In genomic region chr12:58502236-58502635, GRCh38 we compare ENCODE assay signal across 11 cellular contexts.
DNase-seq lines count a peak whose midpoint lies in the region; ATAC-seq lines count a peak whose summit lies in the region.
"Had no signal": no experiment of that assay in that cellular context is flagged by ENCODE, and none has a peak within 500 bp of the region (broad histone marks: within the 10 kb centered on the region; RNA-seq: fewer than 3 reads in every experiment).

No MANE protein-coding gene starts in this region.

- H3K4me1 Mint-ChIP-seq in activated CD4-positive, alpha-beta T cell treated with anti-CD3 and anti-CD28 coated beads, Interleukin-2, amount 10 ng/mL, durations not matched to agents 24 days and 14 days, result no peaks in the 10 kb centered on the region
- H3K4me1 Mint-ChIP-seq in activated T-helper 2 cell treated with anti-CD3 and anti-CD28 coated beads, Interferon-gamma antibody, Interleukin-2, Interleukin-4, amounts not matched to agents 10 μg/mL and 5 μg/mL and 100 μg/mL, durations not matched to agents 14 hours and 24 hours and 36 hours (ENCODE audit: low read depth), result no peaks in the 10 kb centered on the region
- H3K4me1 Mint-ChIP-seq: naive thymus-derived CD4-positive, alpha-beta T cell had no signal

- H3K36me3 Mint-ChIP-seq in activated CD4-positive, alpha-beta T cell treated with anti-CD3 and anti-CD28 coated beads, Interleukin-2, amount 10 ng/mL, durations not matched to agents 24 days and 14 days (ENCODE audit: low read depth), result no peaks in the 10 kb centered on the region
- no peaks in the 10 kb centered on the region for H3K36me3 Mint-ChIP-seq in activated T-helper 2 cell treated with anti-CD3 and anti-CD28 coated beads, Interferon-gamma antibody, Interleukin-2, Interleukin-4, amounts not matched to agents 10 μg/mL and 5 μg/mL and 100 μg/mL, durations not matched to agents 14 hours and 24 hours and 36 hours (ENCODE audit: low read depth)
- H3K36me3 Mint-ChIP-seq: naive thymus-derived CD4-positive, alpha-beta T cell had no signal

- DNase-seq in DMS53 (lab: John Stamatoyannopoulos, UW) (peak; percentile 83), NCI-H1930 (lab: John Stamatoyannopoulos, UW) (peak; percentile 83 to 91), SHP77 treated with DMSO at 0.1 percent for 48 hours (lab: John Stamatoyannopoulos, UW) (peak; percentile 68), medulla oblongata (ENCODE audit: extremely low spot score) (peak; percentile 47), left cardiac atrium (no peak)
- no peak for DNase-seq in activated naive CD4-positive, alpha-beta T cell treated with Interleukin-2 at 50 U/mL for 16 hours
- DNase-seq in activated CD4-positive, alpha-beta T cell treated with anti-CD3 and anti-CD28 coated beads, Interleukin-2, amount 10 ng/mL, durations not matched to agents 24 days and 14 days, result no peak
- no peak for DNase-seq in activated T-helper 2 cell treated with anti-CD3 and anti-CD28 coated beads, Interferon-gamma antibody, Interleukin-2, Interleukin-4, amounts not matched to agents 10 μg/mL and 5 μg/mL and 100 μg/mL, durations not matched to agents 14 hours and 24 hours and 36 hours (ENCODE audit: low spot score)
- DNase-seq: naive thymus-derived CD4-positive, alpha-beta T cell; stimulated activated CD4-positive, alpha-beta T cell treated with anti-CD3 and anti-CD28 coated beads, Interleukin-4, amount 100 ng/mL, for 4 hours; T-helper 2 cell had no signal

- no peak for ATAC-seq in left cardiac atrium
- ATAC-seq: naive thymus-derived CD4-positive, alpha-beta T cell had no signal

- no peak overlapping the region for H3K4me3 Mint-ChIP-seq in activated CD4-positive, alpha-beta T cell treated with anti-CD3 and anti-CD28 coated beads, Interleukin-2, amount 10 ng/mL, durations not matched to agents 24 days and 14 days
- H3K4me3 Mint-ChIP-seq in activated T-helper 2 cell treated with anti-CD3 and anti-CD28 coated beads, Interferon-gamma antibody, Interleukin-2, Interleukin-4, amounts not matched to agents 10 μg/mL and 5 μg/mL and 100 μg/mL, durations not matched to agents 14 hours and 24 hours and 36 hours (ENCODE audit: low read depth), result no peak overlapping the region
- H3K4me3 Mint-ChIP-seq: naive thymus-derived CD4-positive, alpha-beta T cell had no signal

- intact Hi-C loops in activated CD4-positive, alpha-beta T cell treated with anti-CD3 and anti-CD28 coated beads, Interleukin-2, amount 10 ng/mL, durations not matched to agents 24 days and 14 days (cut with micrococcal nuclease), result no loop called here
- intact Hi-C loops in left cardiac atrium (cut with DNase I), result no loop called here
- intact Hi-C loops in activated T-helper 2 cell treated with anti-CD3 and anti-CD28 coated beads, Interferon-gamma antibody, Interleukin-2, Interleukin-4, amounts not matched to agents 10 μg/mL and 5 μg/mL and 100 μg/mL, durations not matched to agents 14 hours and 24 hours and 36 hours (cut with micrococcal nuclease), result no loop called here

- H3K27ac Mint-ChIP-seq in activated CD4-positive, alpha-beta T cell treated with anti-CD3 and anti-CD28 coated beads, Interleukin-2, amount 10 ng/mL, durations not matched to agents 24 days and 14 days, result no peak overlapping the region
- H3K27ac Mint-ChIP-seq in activated T-helper 2 cell treated with anti-CD3 and anti-CD28 coated beads, Interferon-gamma antibody, Interleukin-2, Interleukin-4, amounts not matched to agents 10 μg/mL and 5 μg/mL and 100 μg/mL, durations not matched to agents 14 hours and 24 hours and 36 hours, result no peak overlapping the region
- H3K27ac Mint-ChIP-seq: naive thymus-derived CD4-positive, alpha-beta T cell had no signal

- H3K27me3 Mint-ChIP-seq in activated CD4-positive, alpha-beta T cell treated with anti-CD3 and anti-CD28 coated beads, Interleukin-2, amount 10 ng/mL, durations not matched to agents 24 days and 14 days, result no peaks in the 10 kb centered on the region
- H3K27me3 Mint-ChIP-seq in activated T-helper 2 cell treated with anti-CD3 and anti-CD28 coated beads, Interferon-gamma antibody, Interleukin-2, Interleukin-4, amounts not matched to agents 10 μg/mL and 5 μg/mL and 100 μg/mL, durations not matched to agents 14 hours and 24 hours and 36 hours (ENCODE audit: low read depth), result no peaks in the 10 kb centered on the region

- H3K9me3 Mint-ChIP-seq in activated CD4-positive, alpha-beta T cell treated with anti-CD3 and anti-CD28 coated beads, Interleukin-2, amount 10 ng/mL, durations not matched to agents 24 days and 14 days, result no peaks in the 10 kb centered on the region
- no peaks in the 10 kb centered on the region for H3K9me3 Mint-ChIP-seq in activated T-helper 2 cell treated with anti-CD3 and anti-CD28 coated beads, Interferon-gamma antibody, Interleukin-2, Interleukin-4, amounts not matched to agents 10 μg/mL and 5 μg/mL and 100 μg/mL, durations not matched to agents 14 hours and 24 hours and 36 hours

Comparison
In these comparisons a context has a peak if more than half of its experiments do, and no peak if none do; other contexts are left out.
1. DNase-seq: peak in DMS53 (single experiment), NCI-H1930 (2 of 2), SHP77 treated with DMSO at 0.1 percent for 48 hours (single experiment) and medulla oblongata (single experiment); none in activated naive CD4-positive, alpha-beta T cell treated with Interleukin-2 at 50 U/mL for 16 hours (single experiment), activated CD4-positive, alpha-beta T cell treated with anti-CD3 and anti-CD28 coated beads, Interleukin-2, amount 10 ng/mL, durations not matched to agents 24 days and 14 days (single experiment), left cardiac atrium (single experiment) and activated T-helper 2 cell treated with anti-CD3 and anti-CD28 coated beads, Interferon-gamma antibody, Interleukin-2, Interleukin-4, amounts not matched to agents 10 μg/mL and 5 μg/mL and 100 μg/mL, durations not matched to agents 14 hours and 24 hours and 36 hours (single experiment).